ENCODE assay signal across 8 cellular contexts in the genomic region with DNA sequence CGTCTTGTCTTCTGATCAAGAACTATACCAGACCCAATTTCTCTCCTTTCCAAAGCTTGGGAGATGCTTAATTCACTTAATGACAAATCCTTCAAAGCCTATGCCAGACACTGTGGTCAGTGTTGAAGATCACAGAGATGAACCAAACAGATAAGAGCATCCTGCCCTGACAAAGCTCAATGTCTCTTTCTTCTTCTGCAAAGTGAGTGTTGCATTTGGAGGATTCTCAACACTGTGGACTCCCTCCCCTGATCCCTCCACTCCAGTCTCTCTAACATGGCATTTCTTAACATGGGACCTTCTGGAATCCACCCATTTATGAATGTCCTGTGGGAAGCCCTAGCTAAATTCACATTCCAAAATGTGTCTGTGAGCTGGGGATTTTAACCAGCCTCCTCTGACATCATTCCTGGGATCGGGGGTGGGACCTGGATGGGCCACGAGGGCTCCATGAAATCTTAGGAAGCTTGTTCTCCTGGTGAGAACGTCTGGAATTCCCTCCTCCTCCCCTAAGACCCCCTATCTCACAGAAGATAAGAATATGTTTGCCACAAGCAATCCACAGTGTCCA. TPM values are rescaled to one million over a fixed set of nuclear protein-coding genes. Genes with fewer than 3 reads are reported as not detected.
A peak's percentile ranks its signal among the peaks of the same experiment; 100 is the strongest.
DNase-seq lines count a peak whose midpoint lies in the region; ATAC-seq, FAIRE-seq and TF ChIP-seq lines count a peak whose summit lies in the region.

No MANE protein-coding gene starts in this region.

- peaks cover 5% of the 10 kb centered on the region; the same call in 1 of the 2 replicates for H3K36me3 ChIP-seq in SJCRH30
- H3K36me3 ChIP-seq in keratinocyte (ENCODE audit: control insufficient read depth in 2 of 2, extremely low read depth in 1 of 2, insufficient read depth in 2 of 2, low read length in 2 of 2): no peaks in the 10 kb centered on the region
- H3K36me3 ChIP-seq in WERI-Rb-1: no peaks in the 10 kb centered on the region

- H2AFZ ChIP-seq in keratinocyte (ENCODE audit: control insufficient read depth, low read length): no peak overlapping the region

- H4K20me1 ChIP-seq in keratinocyte (ENCODE audit: control insufficient read depth, extremely low read depth, insufficient read depth, low read length): no peaks in the 10 kb centered on the region

- dilution Hi-C loops in keratinocyte (cut with MboI; ENCODE audit: extremely low pct_ligation_motif_present, low sequenced_read_pairs): no loop called here

- H3K27me3 ChIP-seq in AG04450 (ENCODE audit: control insufficient read depth, insufficient read depth, low read length) (no peaks in the 10 kb centered on the region), SJCRH30 (no peaks in the 10 kb centered on the region), keratinocyte (ENCODE audit: control insufficient read depth, extremely low read depth, insufficient read depth, low read length) (no peaks in the 10 kb centered on the region), WERI-Rb-1 (ENCODE audit: insufficient read depth, low read depth, severe bottlenecking) (no peaks in the 10 kb centered on the region)

- DNase-seq in AG04450 (ENCODE audit: low read depth, low spot score): no peak
- DNase-seq in SJCRH30: peak; percentile 79 to 85
- no peak for DNase-seq in keratinocyte (ENCODE audit: low read depth, low spot score)
- DNase-seq in WERI-Rb-1: no peak
- DNase-seq in G401 (ENCODE audit: low spot score): no peak
- DNase-seq in stimulated activated CD4-positive, alpha-beta T cell treated with anti-CD3 and anti-CD28 coated beads, Interleukin-2, amount 100 ng/mL, for 48 hours: no peak

- H3K9me1 ChIP-seq in keratinocyte (ENCODE audit: control insufficient read depth, extremely low read depth, insufficient read depth, low read length): no peaks in the 10 kb centered on the region

- no peak overlapping the region for H3K9ac ChIP-seq in keratinocyte (ENCODE audit: control insufficient read depth, extremely low read depth, insufficient read depth, low read length)

- peaks cover 43% of the 10 kb centered on the region for H3K4me1 ChIP-seq in SJCRH30
- H3K4me1 ChIP-seq in keratinocyte (ENCODE audit: control insufficient read depth, extremely low read depth, insufficient read depth, low read length): peaks cover 15% of the 10 kb centered on the region

- H3K27ac ChIP-seq in AG04450 (ENCODE audit: low read depth, low read length) (peak overlapping the region; percentile 33), SJCRH30 (peak overlapping the region; percentile 96), keratinocyte (ENCODE audit: control insufficient read depth, insufficient read depth, low read length) (no peak overlapping the region), WERI-Rb-1 (no peak overlapping the region)

- POLR2A ChIA-PET in AG04450 (lab: Yijun Ruan, JAX): interaction anchor here (1.8 kb wide), 1 partner anchor 13 kb away, joined by 6 read pairs; no protein-coding TSS in a partner anchor

- H3K9me3 ChIP-seq in AG04450 (ENCODE audit: control insufficient read depth, insufficient read depth, low read length) (peaks cover 3% of the 10 kb centered on the region; the same call in 1 of the 2 replicates), SJCRH30 (replicated peaks) (peaks cover 2% of the 10 kb centered on the region; the same call in 1 of the 2 replicates), keratinocyte (ENCODE audit: control insufficient read depth, low read depth, low read length) (no peaks in the 10 kb centered on the region), WERI-Rb-1 (ENCODE audit: severe bottlenecking) (peaks cover 7% of the 10 kb centered on the region)

- CTCF ChIA-PET in AG04450 (lab: Charles Lee): interaction anchor here (1.5 to 2.7 kb wide), 3 partner anchors 31 to 53 kb away, joined by 6 to 17 read pairs (median 12); no protein-coding TSS in a partner anchor

- ATAC-seq in GM21423 (IDR thresholded peaks at IDR 0.05; ENCODE audit: unreplicated experiment): peak; percentile 16
- no peak for ATAC-seq in HG03565 (IDR thresholded peaks at IDR 0.05; ENCODE audit: unreplicated experiment)

- TF ChIP-seq CTCF in AG04450 (IDR thresholded peaks at IDR 0.05; ENCODE audit: low read depth, low read length) (no peak), keratinocyte (optimal IDR thresholded peaks at IDR 0.05 in 1 of 3, IDR thresholded peaks at IDR 0.05 in 1 of 3, conservative IDR thresholded peaks at IDR 0.05 in 1 of 3; ENCODE audit: extremely low read depth in 1 of 3, insufficient read depth in 2 of 3, low read length in 3 of 3) (no peak), WERI-Rb-1 (IDR thresholded peaks at IDR 0.05; ENCODE audit: low read depth, low read length) (no peak)

- no peaks in the 10 kb centered on the region for H3K79me2 ChIP-seq in keratinocyte (ENCODE audit: control insufficient read depth, insufficient read depth, low read length)

- in situ Hi-C loops in G401 (cut with HindIII; ENCODE audit: low sequenced_read_pairs): no loop called here

- H3K4me2 ChIP-seq in keratinocyte (ENCODE audit: control insufficient read depth, extremely low read depth, insufficient read depth, low read depth, low read length): no peak overlapping the region

- H3K4me3 ChIP-seq in AG04450 (ENCODE audit: low read depth, low read length) (no peak overlapping the region), SJCRH30 (no peak overlapping the region), keratinocyte (ENCODE audit: control insufficient read depth in 2 of 3, extremely low read depth in 1 of 3, insufficient read depth in 2 of 3, low read depth in 1 of 3, low read length in 3 of 3) (no peak overlapping the region), WERI-Rb-1 (ENCODE audit: low read depth, low read length) (no peak overlapping the region)

- peak; percentile 41 for FAIRE-seq in keratinocyte (lab: Jason Lieb, UNC)

RNA-seq across cellular contexts. Expression of gene SYNE3, which starts 20.3 kb away (rescaled TPM):
- 4.2 and 4.4 TPM in 2 replicates for polyA plus RNA-seq in AG04450 (2011; rRNA removed)
- polyA minus RNA-seq in AG04450 (2011; rRNA and poly(A)+ RNA removed): 9.8 and 9.9 TPM in 2 replicates
- total RNA-seq in SJCRH30 (2014; rRNA removed; shearing (Covaris generic)): 34.1 and 34.5 TPM in 2 replicates
- 0.32 to 1.3 TPM (median 1.0 TPM) in 3 replicates for polyA plus RNA-seq in keratinocyte
- 0.27 TPM for polyA plus RNA-seq in keratinocyte (2011; ENCODE audit: low read depth)
- polyA plus RNA-seq in keratinocyte (2011; cell fraction: cytosol; rRNA removed): 0.18 and 0.19 TPM in 2 replicates
- polyA plus RNA-seq in keratinocyte (2011; cell fraction: nucleus; rRNA removed): 2.1 and 2.6 TPM in 2 replicates
- 0.47 and 1.6 TPM in 2 replicates for polyA plus RNA-seq in keratinocyte (2012; ENCODE audit: low replicate concordance)
- polyA minus RNA-seq in keratinocyte: 0.63 to 3.1 TPM (median 2.1 TPM) in 3 replicates
- 0.96 TPM for polyA minus RNA-seq in keratinocyte (2011; cell fraction: cytosol; rRNA and poly(A)+ RNA removed)
- 2.7 and 3.0 TPM in 2 replicates for polyA minus RNA-seq in keratinocyte (2011; cell fraction: nucleus; rRNA and poly(A)+ RNA removed)
- total RNA-seq in G401 (2014; rRNA removed; shearing (Covaris generic)): 0.55 and 2.4 TPM in 2 replicates

RNA-seq across cellular contexts. Expression of gene GLRX5, which starts 38.7 kb away (rescaled TPM):
- polyA plus RNA-seq in AG04450 (2011; rRNA removed) (43.6 and 58.6 TPM in 2 replicates), keratinocyte (28.2 to 60.9 TPM (median 42.7 TPM) in 3 replicates)
- 16.5 and 17.9 TPM in 2 replicates for polyA minus RNA-seq in AG04450 (2011; rRNA and poly(A)+ RNA removed)
- 130 and 132 TPM in 2 replicates for total RNA-seq in SJCRH30 (2014; rRNA removed; shearing (Covaris generic))
- polyA plus RNA-seq in keratinocyte (2011; ENCODE audit: low read depth): 13.7 TPM
- 39.9 and 70.3 TPM in 2 replicates for polyA plus RNA-seq in keratinocyte (2011; cell fraction: cytosol; rRNA removed)
- 14.1 and 17.8 TPM in 2 replicates for polyA plus RNA-seq in keratinocyte (2011; cell fraction: nucleus; rRNA removed)
- polyA plus RNA-seq in keratinocyte (2012; ENCODE audit: low replicate concordance): 27.2 and 41.6 TPM in 2 replicates
- polyA minus RNA-seq in keratinocyte: 7.9 to 23.1 TPM (median 8.6 TPM) in 3 replicates
- 28.0 TPM for polyA minus RNA-seq in keratinocyte (2011; cell fraction: cytosol; rRNA and poly(A)+ RNA removed)
- 3.4 and 4.4 TPM in 2 replicates for polyA minus RNA-seq in keratinocyte (2011; cell fraction: nucleus; rRNA and poly(A)+ RNA removed)
- total RNA-seq in G401 (2014; rRNA removed; shearing (Covaris generic)): 104 and 105 TPM in 2 replicates

Comparison
In these comparisons a context has a peak if more than half of its experiments do, and no peak if none do; other contexts are left out.
1. DNase-seq: peak in SJCRH30 (2 of 2); none in AG04450 (single experiment), keratinocyte (single experiment), WERI-Rb-1 (single experiment), G401 (single experiment) and stimulated activated CD4-positive, alpha-beta T cell treated with anti-CD3 and anti-CD28 coated beads, Interleukin-2, amount 100 ng/mL, for 48 hours (0 of 2).
2. H3K27ac ChIP-seq: peak in AG04450 (single experiment) and SJCRH30 (single experiment); none in keratinocyte (single experiment) and WERI-Rb-1 (single experiment).
3. RNA of gene SYNE3, which starts 20.3 kb away (total RNA-seq): 34.1 to 34.5 TPM in SJCRH30; 0.55 to 2.4 TPM in G401; every median in the first group is over 10 times any median in the second.